1 cellular context compared by ENCODE assay signal in genomic region chr16:3580271-3580670, GRCh38.
TF ChIP-seq lines count a peak whose summit lies in the region.

No MANE protein-coding gene starts in this region.

TF ChIP-seq in IMR-90, 13 proteins besides CTCF, POLR2A, EP300 and RAD21 (continued from another document):
- TF ChIP-seq ELK1 (IDR thresholded peaks at IDR 0.05; ENCODE audit: borderline replicate concordance, low read depth, low read length) (no peak), SMC3 (IDR thresholded peaks at IDR 0.05; ENCODE audit: low read depth, low read length) (no peak), RCOR1 (IDR thresholded peaks at IDR 0.05; ENCODE audit: insufficient replicate concordance, low read length) (no peak), MXI1 (IDR thresholded peaks at IDR 0.05; ENCODE audit: borderline replicate concordance, low read depth, low read length) (no peak), RFX5 (IDR thresholded peaks at IDR 0.05; ENCODE audit: low read depth, low read length) (no peak), MAFK (IDR thresholded peaks at IDR 0.05; ENCODE audit: low read depth, low read length) (no peak), CEBPB (IDR thresholded peaks at IDR 0.05; ENCODE audit: low read depth, low read length) (no peak), CHD1 (IDR thresholded peaks at IDR 0.05; ENCODE audit: low read depth, low read length) (no peak), MAZ (IDR thresholded peaks at IDR 0.05; ENCODE audit: borderline replicate concordance, low read depth, low read length) (no peak), BHLHE40 (IDR thresholded peaks at IDR 0.05; ENCODE audit: low read depth, low read length) (no peak)
